Comparison of ENCODE assay signal across 14 cellular contexts in the genomic region with DNA sequence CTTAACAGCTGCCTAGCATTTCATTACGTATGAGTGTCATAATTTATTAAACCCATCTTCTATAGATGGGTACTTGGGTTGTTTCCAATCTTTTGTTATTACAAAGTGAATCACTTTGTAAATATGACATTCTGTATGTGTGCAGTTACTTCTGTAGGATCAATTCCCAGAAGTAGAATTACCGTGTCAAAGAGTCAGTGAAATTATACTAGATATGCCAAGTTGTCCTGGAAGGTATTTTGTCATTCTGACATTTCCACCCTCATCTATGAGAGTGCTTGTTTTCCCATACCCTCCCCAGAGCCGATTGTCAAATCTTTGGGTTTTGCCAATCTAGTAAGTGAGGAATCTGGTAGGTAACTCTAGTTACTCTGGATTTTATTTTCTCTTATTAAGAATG.
"Had no signal": no experiment of that assay in that cellular context is flagged by ENCODE, and none has a peak within 500 bp of the region (broad histone marks: within the 10 kb centered on the region; RNA-seq: fewer than 3 reads in every experiment).

No MANE protein-coding gene starts in this region.

- H3K4me2 ChIP-seq: neural progenitor cell had no signal

- H3K9ac ChIP-seq: neural progenitor cell had no signal

- H3K36me3 ChIP-seq: cardiac muscle cell, neural progenitor cell, ovary, stomach, thoracic aorta had no signal

- DNase-seq: activated CD4-positive, alpha-beta T cell treated with anti-CD3 and anti-CD28 coated beads, Interleukin-2, amount 50 U/mL, for 4 hours; activated CD4-positive, CD25-positive, alpha-beta regulatory T cell treated with anti-CD3 and anti-CD28 coated beads, Interleukin-2, amount 50 U/mL, for 72 hours; activated CD8-positive, alpha-beta memory T cell treated with anti-CD3 and anti-CD28 coated beads, Interleukin-2, amount 10 ng/mL, durations not matched to agents 7 days and 5 days; activated gamma-delta T cell treated with Interleukin-2 at 50 U/mL for 16 hours; activated naive CD8-positive, alpha-beta T cell treated with anti-CD3 and anti-CD28 coated beads for 36 hours; activated T-cell treated with anti-CD3 and anti-CD28 coated beads, Interleukin-2, amount 50 U/mL, for 72 hours; ovary; stimulated activated CD4-positive, alpha-beta T cell treated with anti-CD3 and anti-CD28 coated beads, Interleukin-4, amount 100 ng/mL, for 4 hours; stomach; T-helper 9 cell had no signal

- H3K9me3 Mint-ChIP-seq: activated naive CD8-positive, alpha-beta T cell treated with anti-CD3 and anti-CD28 coated beads for 36 hours had no signal

- H3K27ac ChIP-seq: cardiac muscle cell, neural progenitor cell, ovary, stomach, thoracic aorta had no signal

- H2AFZ ChIP-seq: neural progenitor cell had no signal

- ATAC-seq: activated CD8-positive, alpha-beta memory T cell treated with anti-CD3 and anti-CD28 coated beads, Interleukin-2, amount 10 ng/mL, durations not matched to agents 7 days and 5 days; activated T-cell treated with anti-CD3 and anti-CD28 coated beads, Interleukin-2, amount 50 U/mL, for 72 hours had no signal

- H3K27me3 ChIP-seq: cardiac muscle cell, neural progenitor cell, ovary, stomach had no signal

- H3K4me3 Mint-ChIP-seq: activated CD8-positive, alpha-beta memory T cell treated with anti-CD3 and anti-CD28 coated beads, Interleukin-2, amount 10 ng/mL, durations not matched to agents 7 days and 5 days; activated naive CD8-positive, alpha-beta T cell treated with anti-CD3 and anti-CD28 coated beads for 36 hours; activated T-cell treated with anti-CD3 and anti-CD28 coated beads, Interleukin-2, amount 50 U/mL, for 72 hours; neural progenitor cell had no signal

- H3K4me1 ChIP-seq: neural progenitor cell, stomach had no signal

- H3K9me3 ChIP-seq: ovary, stomach, thoracic aorta had no signal

- H3K27ac Mint-ChIP-seq: activated CD8-positive, alpha-beta memory T cell treated with anti-CD3 and anti-CD28 coated beads, Interleukin-2, amount 10 ng/mL, durations not matched to agents 7 days and 5 days; activated naive CD8-positive, alpha-beta T cell treated with anti-CD3 and anti-CD28 coated beads for 36 hours; activated T-cell treated with anti-CD3 and anti-CD28 coated beads, Interleukin-2, amount 50 U/mL, for 72 hours; neural progenitor cell had no signal

- H3K27me3 Mint-ChIP-seq: activated CD8-positive, alpha-beta memory T cell treated with anti-CD3 and anti-CD28 coated beads, Interleukin-2, amount 10 ng/mL, durations not matched to agents 7 days and 5 days had no signal

- H3K4me1 Mint-ChIP-seq: activated CD8-positive, alpha-beta memory T cell treated with anti-CD3 and anti-CD28 coated beads, Interleukin-2, amount 10 ng/mL, durations not matched to agents 7 days and 5 days; activated naive CD8-positive, alpha-beta T cell treated with anti-CD3 and anti-CD28 coated beads for 36 hours; neural progenitor cell had no signal

- H3K36me3 Mint-ChIP-seq: activated CD8-positive, alpha-beta memory T cell treated with anti-CD3 and anti-CD28 coated beads, Interleukin-2, amount 10 ng/mL, durations not matched to agents 7 days and 5 days; activated naive CD8-positive, alpha-beta T cell treated with anti-CD3 and anti-CD28 coated beads for 36 hours had no signal

- H3K4me3 ChIP-seq: cardiac muscle cell, neural progenitor cell, ovary, skin epidermis, stomach, thoracic aorta had no signal
